ENCODE assay signal across 14 cellular contexts in genomic region chr6:91879346-91879995, GRCh38.
"Had no signal": no experiment of that assay in that cellular context is flagged by ENCODE, and none has a peak within 500 bp of the region (broad histone marks: within the 10 kb centered on the region; RNA-seq: fewer than 3 reads in every experiment).

No MANE protein-coding gene starts in this region.

- H3K27ac ChIP-seq: heart left ventricle, parathyroid adenoma, prostate gland, testis, tibial nerve had no signal

- H3K9me3 ChIP-seq: heart left ventricle, prostate gland, testis, tibial nerve had no signal

- H3K4me1 ChIP-seq: heart left ventricle, parathyroid adenoma, prostate gland, testis, tibial nerve had no signal

- H3K79me2 ChIP-seq: parathyroid adenoma had no signal

- H3K27me3 ChIP-seq: heart left ventricle, testis, tibial nerve had no signal

- H3K4me3 ChIP-seq: heart left ventricle, prostate gland, testis, tibial nerve had no signal

- ATAC-seq: effector memory CD8-positive, alpha-beta T cell; heart left ventricle; natural killer cell; sciatic nerve; stimulated activated naive B cell treated with anti-CD40 and anti-IgM and Interleukin-4, amounts not matched to agents 10 μg/mL and 1 μg/mL and 100 μg/mL, for 72 hours; stimulated activated naive CD8-positive, alpha-beta T cell treated with anti-CD3 and anti-CD28 coated beads, Interleukin-15, amount 100 ng/mL, for 72 hours had no signal

- H3K36me3 ChIP-seq: heart left ventricle, prostate gland, tibial nerve had no signal

- H2AFZ ChIP-seq: parathyroid adenoma had no signal

- DNase-seq: effector memory CD8-positive, alpha-beta T cell; foreskin melanocyte; heart left ventricle; hippocampal formation; natural killer cell; stimulated activated CD4-positive, alpha-beta T cell treated with anti-CD3 and anti-CD28 coated beads, Interleukin-2, amount 100 ng/mL, for 24 hours; stimulated activated CD4-positive, alpha-beta T cell treated with anti-CD3 and anti-CD28 coated beads, Interleukin-4, amount 100 ng/mL, for 4 hours; stimulated activated naive B cell treated with anti-CD40 and anti-IgM and Interleukin-4, amounts not matched to agents 10 μg/mL and 1 μg/mL and 100 μg/mL, for 72 hours; stimulated activated naive CD8-positive, alpha-beta T cell treated with anti-CD3 and anti-CD28 coated beads, Interleukin-15, amount 100 ng/mL, for 72 hours; testis had no signal
